Comparison of ENCODE assay signal across 1 cellular context in genomic region chr7:155731375-155731774, GRCh38.
TF ChIP-seq lines count a peak whose summit lies in the region.

No MANE protein-coding gene starts in this region.

TF ChIP-seq in GM23338, 12 proteins besides CTCF, POLR2A, EP300 and RAD21 (continued from another document):
- TF ChIP-seq ZNF462 (CRISPR knock-in tag; IDR thresholded peaks at IDR 0.05) (no peak), REST (IDR thresholded peaks at IDR 0.05; ENCODE audit: unreplicated experiment) (no peak), STAT1 (IDR thresholded peaks at IDR 0.05; ENCODE audit: unreplicated experiment) (no peak), JUNB (IDR thresholded peaks at IDR 0.05; ENCODE audit: unreplicated experiment) (no peak)
